Comparison of ENCODE assay signal across 11 cellular contexts in the genomic region with DNA sequence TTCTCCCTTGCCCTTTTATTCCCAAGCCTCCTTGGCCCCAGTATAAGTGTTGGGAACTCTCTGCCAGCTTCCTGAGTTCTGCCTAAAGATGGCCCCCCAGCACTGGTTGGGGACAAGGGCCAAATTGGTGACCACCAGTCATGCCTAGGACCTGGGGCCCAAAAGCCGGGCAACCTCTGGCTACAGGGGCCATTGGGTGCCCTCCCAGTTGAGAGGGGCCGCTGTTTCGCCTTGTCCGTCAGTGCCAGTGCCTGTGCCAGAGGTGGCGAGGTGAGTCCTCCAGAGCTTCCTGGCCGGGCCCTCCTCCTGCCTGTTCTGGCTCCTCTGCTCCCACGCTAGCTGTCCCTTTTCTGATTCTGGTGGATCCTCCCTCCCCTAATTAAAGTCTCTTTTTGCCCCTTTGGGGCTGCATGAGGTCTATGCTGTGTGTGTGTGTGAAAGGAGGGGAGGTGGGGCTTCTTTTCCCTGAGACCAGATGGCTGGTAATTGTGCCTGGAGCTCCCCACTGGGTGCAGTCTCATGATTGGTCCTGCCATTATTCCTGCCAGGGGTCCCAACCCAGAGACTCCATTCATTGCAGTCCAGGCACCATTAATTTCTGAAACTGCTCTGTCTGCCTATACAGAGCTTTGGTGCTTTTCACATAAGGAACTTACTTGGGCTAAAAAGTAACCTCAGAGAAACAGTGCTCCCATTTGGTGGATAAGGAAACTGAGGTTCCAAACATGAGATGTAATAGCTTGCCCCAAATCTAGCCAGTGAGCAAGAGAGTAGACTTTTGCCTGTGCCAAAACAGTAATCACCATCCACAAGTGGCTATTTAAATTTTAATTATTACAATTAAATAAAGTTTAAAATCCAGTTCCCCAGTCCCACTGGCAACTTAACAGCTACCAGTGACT. TPM values are rescaled to one million over a fixed set of nuclear protein-coding genes. Genes with fewer than 3 reads are reported as not detected.
DNase-seq lines count a peak whose midpoint lies in the region; ATAC-seq and TF ChIP-seq lines count a peak whose summit lies in the region.
"Had no signal": no experiment of that assay in that cellular context is flagged by ENCODE, and none has a peak within 500 bp of the region (broad histone marks: within the 10 kb centered on the region; RNA-seq: fewer than 3 reads in every experiment).

No MANE protein-coding gene starts in this region.

- ATAC-seq in T-helper 17 cell (no peak), HG02884 (IDR thresholded peaks at IDR 0.05; ENCODE audit: unreplicated experiment) (no peak), HG03039 (IDR thresholded peaks at IDR 0.05; ENCODE audit: unreplicated experiment) (no peak)
- ATAC-seq: left lung had no signal

- in situ Hi-C loops in GM23248 (cut with MboI): no loop called here

- no peak overlapping the region for H3K4me3 ChIP-seq in GM23248
- H3K4me3 ChIP-seq: left lung, skin epidermis, thyroid gland had no signal

- WGBS in GM23248 (ENCODE audit: low coverage in 1 of 2, low lambda C conversion rate in 2 of 2, missing lambda C conversion rate in 2 of 2), 2 experiments: 90 to 96% methylated on average over 7 of the region's 7 CpGs

- peaks cover 63% of the 10 kb centered on the region for H3F3A ChIP-seq in GM23248 (ENCODE audit: insufficient read depth)

- no peaks in the 10 kb centered on the region for H3K9me3 Mint-ChIP-seq in nephron

- peak overlapping the region; percentile 8; the same call in 1 of the 2 replicates for H3K27ac ChIP-seq in GM23248
- H3K27ac ChIP-seq: thyroid gland, WERI-Rb-1 had no signal

- H3K27me3 Mint-ChIP-seq in T-helper 17 cell (no peaks in the 10 kb centered on the region), nephron (ENCODE audit: low read depth) (no peaks in the 10 kb centered on the region)

- H4K20me1 ChIP-seq in GM23248 (ENCODE audit: insufficient read depth): no peaks in the 10 kb centered on the region

- no peaks in the 10 kb centered on the region for H3K9me2 ChIP-seq in GM23248 (ENCODE audit: insufficient read depth)

- no peak overlapping the region for H3K4me3 Mint-ChIP-seq in T-helper 17 cell
- H3K4me3 Mint-ChIP-seq in nephron: no peak overlapping the region

- peaks cover 13% of the 10 kb centered on the region for H3K79me2 ChIP-seq in GM23248 (ENCODE audit: insufficient read depth)

- H3K36me3 Mint-ChIP-seq in T-helper 17 cell (ENCODE audit: low read depth) (peaks cover 12% of the 10 kb centered on the region), nephron (ENCODE audit: low read depth) (peaks cover 30% of the 10 kb centered on the region)

- no peak for DNase-seq in GM23248
- DNase-seq in T-helper 17 cell: no peak
- DNase-seq: activated T-cell treated with anti-CD3 and anti-CD28 coated beads, Interleukin-2, amount 50 U/mL, for 1 hour; NCI-H187; thyroid gland; WERI-Rb-1 had no signal

- TF ChIP-seq CTCF in nephron (IDR thresholded peaks at IDR 0.05; ENCODE audit: unreplicated experiment in 3 of 3): no peak

- H3K4me2 ChIP-seq in GM23248 (ENCODE audit: unreplicated experiment): no peak overlapping the region

- H3K9me3 ChIP-seq in GM23248 (ENCODE audit: low read depth) (no peaks in the 10 kb centered on the region), T-helper 17 cell (ENCODE audit: control insufficient read depth, low read length, poor library complexity, severe bottlenecking) (no peaks in the 10 kb centered on the region)
- H3K9me3 ChIP-seq: left lung, thyroid gland had no signal

- no peak overlapping the region for H2AFZ ChIP-seq in GM23248

- no peak overlapping the region for H3K9ac ChIP-seq in GM23248

- H3K36me3 ChIP-seq in GM23248 (ENCODE audit: low read depth): peaks cover 36% of the 10 kb centered on the region

- peaks cover 12% of the 10 kb centered on the region for H3K4me1 ChIP-seq in GM23248 (ENCODE audit: insufficient read depth)

- H3K27ac Mint-ChIP-seq in T-helper 17 cell (peak overlapping the region; percentile 94), nephron (peak overlapping the region in 2 of 3 experiments; percentile 55 to 92)

- H3K4me1 Mint-ChIP-seq in T-helper 17 cell: peaks cover 44% of the 10 kb centered on the region
- peaks cover 21% of the 10 kb centered on the region for H3K4me1 Mint-ChIP-seq in nephron

- H3K27me3 ChIP-seq in GM23248 (replicated peaks; ENCODE audit: insufficient read depth): no peaks in the 10 kb centered on the region
- H3K27me3 ChIP-seq: left lung, thyroid gland had no signal

RNA-seq across cellular contexts. Expression of a gene that starts 3.1 kb away (rescaled TPM):
- 30.3 and 31.1 TPM in 2 replicates for total RNA-seq in GM23248 (2014; rRNA removed; shearing (Covaris generic))
- polyA plus RNA-seq in GM23248 (2016; fragmentation: Nextera tagmentation; extraction: Ambion mirVana): 20.1 and 26.9 TPM in 2 replicates
- total RNA-seq in T-helper 17 cell: 10 to 100 TPM; 87.2 to 88.7 TPM

RNA-seq across cellular contexts. Expression of a gene that starts 14.1 kb away (rescaled TPM):
- 315 and 325 TPM in 2 replicates for total RNA-seq in GM23248 (2014; rRNA removed; shearing (Covaris generic))
- 182 and 190 TPM in 2 replicates for polyA plus RNA-seq in GM23248 (2016; fragmentation: Nextera tagmentation; extraction: Ambion mirVana)
- total RNA-seq in T-helper 17 cell: 100 to 1,000 TPM; 155 to 192 TPM

RNA-seq across cellular contexts. Expression of a gene that starts 14.7 kb away (rescaled TPM):
- total RNA-seq in GM23248 (2014; rRNA removed; shearing (Covaris generic)): 131 and 135 TPM in 2 replicates
- polyA plus RNA-seq in GM23248 (2016; fragmentation: Nextera tagmentation; extraction: Ambion mirVana): 85.1 and 87.7 TPM in 2 replicates
- 10 to 100 TPM; 32.2 to 35.2 TPM for total RNA-seq in T-helper 17 cell

RNA-seq across cellular contexts. Expression of a gene that starts 36.9 kb away (rescaled TPM):
- 32.6 and 39.8 TPM in 2 replicates for total RNA-seq in GM23248 (2014; rRNA removed; shearing (Covaris generic))
- 37.4 and 38.3 TPM in 2 replicates for polyA plus RNA-seq in GM23248 (2016; fragmentation: Nextera tagmentation; extraction: Ambion mirVana)
- total RNA-seq in T-helper 17 cell: 10 to 100 TPM; 19.0 to 20.8 TPM

RNA-seq across cellular contexts. Expression of a gene that starts 37.2 kb away (rescaled TPM):
- 26.9 and 30.6 TPM in 2 replicates for total RNA-seq in GM23248 (2014; rRNA removed; shearing (Covaris generic))
- 27.7 and 28.3 TPM in 2 replicates for polyA plus RNA-seq in GM23248 (2016; fragmentation: Nextera tagmentation; extraction: Ambion mirVana)
- total RNA-seq in T-helper 17 cell: 1 to 10 TPM; 1.9 to 2.2 TPM
